In the genomic region with DNA sequence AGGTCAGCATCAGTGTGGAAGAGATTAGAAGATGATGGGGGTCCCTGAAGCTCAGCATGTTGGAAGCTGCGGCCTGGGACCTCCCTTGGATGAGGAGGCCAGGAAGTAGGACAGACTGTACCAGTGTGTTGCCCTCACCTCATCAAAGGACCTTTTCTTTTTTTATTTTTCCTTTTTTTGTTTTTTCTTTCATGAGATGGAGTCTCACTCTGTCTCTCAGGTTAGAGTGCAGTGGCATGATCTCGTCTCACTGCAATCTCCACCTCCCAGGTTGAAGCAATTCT, we compare ENCODE assay signal across 1 cellular context.
TF ChIP-seq lines count a peak whose summit lies in the region.

No MANE protein-coding gene starts in this region.

TF ChIP-seq in HepG2, 621 proteins besides CTCF, POLR2A, EP300 and RAD21 (continued from another document):
- TF ChIP-seq, protein P1, sequence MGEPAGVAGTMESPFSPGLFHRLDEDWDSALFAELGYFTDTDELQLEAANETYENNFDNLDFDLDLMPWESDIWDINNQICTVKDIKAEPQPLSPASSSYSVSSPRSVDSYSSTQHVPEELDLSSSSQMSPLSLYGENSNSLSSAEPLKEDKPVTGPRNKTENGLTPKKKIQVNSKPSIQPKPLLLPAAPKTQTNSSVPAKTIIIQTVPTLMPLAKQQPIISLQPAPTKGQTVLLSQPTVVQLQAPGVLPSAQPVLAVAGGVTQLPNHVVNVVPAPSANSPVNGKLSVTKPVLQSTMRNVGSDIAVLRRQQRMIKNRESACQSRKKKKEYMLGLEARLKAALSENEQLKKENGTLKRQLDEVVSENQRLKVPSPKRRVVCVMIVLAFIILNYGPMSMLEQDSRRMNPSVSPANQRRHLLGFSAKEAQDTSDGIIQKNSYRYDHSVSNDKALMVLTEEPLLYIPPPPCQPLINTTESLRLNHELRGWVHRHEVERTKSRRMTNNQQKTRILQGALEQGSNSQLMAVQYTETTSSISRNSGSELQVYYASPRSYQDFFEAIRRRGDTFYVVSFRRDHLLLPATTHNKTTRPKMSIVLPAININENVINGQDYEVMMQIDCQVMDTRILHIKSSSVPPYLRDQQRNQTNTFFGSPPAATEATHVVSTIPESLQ (CRISPR knock-in tag; conservative IDR thresholded peaks at IDR 0.05), result no peak
